Comparison of ENCODE assay signal across 8 cellular contexts in genomic region chr18:26549486-26550435, GRCh38. TPM values are rescaled to one million over a fixed set of nuclear protein-coding genes. Genes with fewer than 3 reads are reported as not detected.
A peak's percentile ranks its signal among the peaks of the same experiment; 100 is the strongest.
DNase-seq lines count a peak whose midpoint lies in the region; ATAC-seq lines count a peak whose summit lies in the region.

No MANE protein-coding gene starts in this region.

- WGBS in right cardiac atrium = 1% methylated on average over 69 of the region's 69 CpGs

- peak overlapping the region; percentile 56 to 74 (median 66) for H3K4me3 Mint-ChIP-seq in CD4-positive, CD25-positive, alpha-beta regulatory T cell

- no peak overlapping the region for H3K27ac Mint-ChIP-seq in CD4-positive, CD25-positive, alpha-beta regulatory T cell

- intact Hi-C loops in right cardiac atrium (cut with DNase I) = loop anchor here in 1 of 4 donors (5.0 to 10.0 kb wide), 4 partner anchors 37 to 145 kb away; no protein-coding TSS in a partner anchor
- intact Hi-C loops in posterior vena cava (cut with DNase I) = loop anchor here in 1 of 2 donors (10.0 kb wide), 1 partner anchor 105 kb away; no protein-coding TSS in a partner anchor

- peaks cover 23% of the 10 kb centered on the region for H3K27me3 ChIP-seq in CD4-positive, CD25-positive, alpha-beta regulatory T cell (ENCODE audit: control insufficient read depth, insufficient read depth, low read length)
- no peaks in the 10 kb centered on the region for H3K27me3 ChIP-seq in right cardiac atrium (ENCODE audit: control insufficient read depth, insufficient read depth)

- peak in 1 of 3 donors; percentile 15 for DNase-seq in CD4-positive, CD25-positive, alpha-beta regulatory T cell
- DNase-seq in H4 (ENCODE audit: low spot score) (peak; percentile 22), NCI-H774 (lab: John Stamatoyannopoulos, UW) (peak; percentile 68), amygdala (lab: John Stamatoyannopoulos, UW) (peak in 38 of 56 donors; percentile 8 to 68 (median 43)), right cardiac atrium (peak; percentile 79 to 92 (median 91)), posterior vena cava (ENCODE audit: low spot score) (peak; percentile 88)

- ATAC-seq in CD4-positive, CD25-positive, alpha-beta regulatory T cell (ENCODE audit: low read depth in 2 of 2) = no peak
- ATAC-seq in right cardiac atrium (peak; percentile 81 to 85), GM21390 (IDR thresholded peaks at IDR 0.05; ENCODE audit: unreplicated experiment) (no peak), HG02885 (IDR thresholded peaks at IDR 0.05; ENCODE audit: poor library complexity, unreplicated experiment) (no peak)

- H3K36me3 Mint-ChIP-seq in CD4-positive, CD25-positive, alpha-beta regulatory T cell = no peaks in the 10 kb centered on the region

- H3K4me3 ChIP-seq in CD4-positive, CD25-positive, alpha-beta regulatory T cell (ENCODE audit: low read depth, low read length) = no peak overlapping the region
- peak overlapping the region; percentile 92 for H3K4me3 ChIP-seq in right cardiac atrium (ENCODE audit: low read length)

- no peaks in the 10 kb centered on the region for H3K9me3 ChIP-seq in CD4-positive, CD25-positive, alpha-beta regulatory T cell (ENCODE audit: control insufficient read depth in 2 of 2, low read length in 2 of 2)
- H3K9me3 ChIP-seq in right cardiac atrium (ENCODE audit: control insufficient read depth, low read length) = no peaks in the 10 kb centered on the region

- peaks cover 23% of the 10 kb centered on the region for H3K4me1 ChIP-seq in CD4-positive, CD25-positive, alpha-beta regulatory T cell (ENCODE audit: control insufficient read depth, insufficient read depth, low read length, poor library complexity, severe bottlenecking)
- peaks cover 9% of the 10 kb centered on the region for H3K4me1 ChIP-seq in right cardiac atrium (ENCODE audit: control insufficient read depth, insufficient read depth, low read length)

- H3K27me3 Mint-ChIP-seq in CD4-positive, CD25-positive, alpha-beta regulatory T cell = peaks cover 42% of the 10 kb centered on the region

- no peak overlapping the region for H3K27ac ChIP-seq in CD4-positive, CD25-positive, alpha-beta regulatory T cell (ENCODE audit: insufficient read depth, low read length, poor library complexity, severe bottlenecking)
- H3K27ac ChIP-seq in right cardiac atrium (ENCODE audit: low read length) = peak overlapping the region; percentile 10

- no peaks in the 10 kb centered on the region for H3K9me3 Mint-ChIP-seq in CD4-positive, CD25-positive, alpha-beta regulatory T cell

- H3K36me3 ChIP-seq in CD4-positive, CD25-positive, alpha-beta regulatory T cell (ENCODE audit: control insufficient read depth, insufficient read depth, low read length) = no peaks in the 10 kb centered on the region

- H3K4me1 Mint-ChIP-seq in CD4-positive, CD25-positive, alpha-beta regulatory T cell = peaks cover under 1 to 35% (median 18%) of the 10 kb centered on the region in 4 donors

RNA-seq across cellular contexts. Expression of gene KCTD1, which starts 1.4 kb away (rescaled TPM):
- total RNA-seq in CD4-positive, CD25-positive, alpha-beta regulatory T cell = 2.0 TPM
- under 1 TPM in 2 of 4 donors, not detected in 2; 0.14 to 0.26 TPM for polyA plus RNA-seq in CD4-positive, CD25-positive, alpha-beta regulatory T cell
- 11.8 and 13.8 TPM in 2 replicates for total RNA-seq in H4 (2014; rRNA removed; shearing (Covaris generic))
- total RNA-seq in right cardiac atrium = 10 to 100 TPM; 45.2 to 51.8 (median 49.4) TPM
- polyA plus RNA-seq in right cardiac atrium = 31.4 TPM
- 1 to 10 TPM; 8.5 to 9.2 TPM for total RNA-seq in posterior vena cava

Comparison
In these comparisons a context has a peak if more than half of its experiments do, and no peak if none do; other contexts are left out.
1. ATAC-seq: peak in right cardiac atrium (2 of 2); none in CD4-positive, CD25-positive, alpha-beta regulatory T cell (0 of 2), GM21390 (single experiment) and HG02885 (single experiment).